ENCODE assay signal across 1 cellular context in genomic region chr3:116260491-116260890, GRCh38.
TF ChIP-seq lines count a peak whose summit lies in the region.

No MANE protein-coding gene starts in this region.

TF ChIP-seq in H1, 55 proteins besides CTCF, POLR2A, EP300 and RAD21 (continued from another document):
- no peak for TF ChIP-seq CHD7 (IDR thresholded peaks at IDR 0.05; ENCODE audit: insufficient replicate concordance, low read length)
